Comparison of ENCODE assay signal across 9 cellular contexts in genomic region chr1:112840631-112841624, GRCh38.
DNase-seq lines count a peak whose midpoint lies in the region; ATAC-seq and TF ChIP-seq lines count a peak whose summit lies in the region.
"Had no signal": no experiment of that assay in that cellular context is flagged by ENCODE, and none has a peak within 500 bp of the region (broad histone marks: within the 10 kb centered on the region; RNA-seq: fewer than 3 reads in every experiment).

No MANE protein-coding gene starts in this region.

- no peaks in the 10 kb centered on the region for H3K9me3 Mint-ChIP-seq in activated T-helper 17 cell treated with anti-CD3 and anti-CD28 coated beads, Interleukin-2, amount 50 U/mL, for 72 hours

- DNase-seq in left ventricle myocardium superior, result no peak
- no peak for DNase-seq in right atrium auricular region (ENCODE audit: low spot score)
- DNase-seq in KBM-7, result peak; percentile 79
- DNase-seq in NCI-H2227 (lab: John Stamatoyannopoulos, UW; ENCODE audit: unreplicated experiment), result no peak
- DNase-seq in NCI-H1694 (lab: John Stamatoyannopoulos, UW), result no peak
- no peak for DNase-seq in 8988T

- H3K36me3 Mint-ChIP-seq in activated T-helper 17 cell treated with anti-CD3 and anti-CD28 coated beads, Interleukin-2, amount 50 U/mL, for 72 hours (ENCODE audit: low read depth), result no peaks in the 10 kb centered on the region

- H3K4me3 Mint-ChIP-seq in activated T-helper 17 cell treated with anti-CD3 and anti-CD28 coated beads, Interleukin-2, amount 50 U/mL, for 72 hours, result peak overlapping the region; percentile 44

- peak; percentile 48 for ATAC-seq in left ventricle myocardium superior
- peak; percentile 56 for ATAC-seq in activated T-helper 17 cell treated with anti-CD3 and anti-CD28 coated beads, Interleukin-2, amount 50 U/mL, for 72 hours (replicated peaks)

- no peaks in the 10 kb centered on the region for H3K9me3 ChIP-seq in right atrium auricular region

- H3K27me3 Mint-ChIP-seq in activated T-helper 17 cell treated with anti-CD3 and anti-CD28 coated beads, Interleukin-2, amount 50 U/mL, for 72 hours, result peaks cover 10% of the 10 kb centered on the region

- TF ChIP-seq CTCF in right atrium auricular region (IDR thresholded peaks at IDR 0.05), result no peak

- H3K27ac ChIP-seq in right atrium auricular region, result no peak overlapping the region
- H3K27ac ChIP-seq in temporal lobe (ENCODE audit: low read depth, low read length), result peak overlapping the region; percentile 6
- H3K27ac ChIP-seq: parathyroid adenoma had no signal

- H3K4me1 Mint-ChIP-seq in activated T-helper 17 cell treated with anti-CD3 and anti-CD28 coated beads, Interleukin-2, amount 50 U/mL, for 72 hours, result peaks cover 15% of the 10 kb centered on the region

- intact Hi-C loops in left ventricle myocardium superior (cut with micrococcal nuclease), result no loop called here

- no peaks in the 10 kb centered on the region for H3K4me1 ChIP-seq in right atrium auricular region
- H3K4me1 ChIP-seq: parathyroid adenoma had no signal

- H3K36me3 ChIP-seq in right atrium auricular region, result no peaks in the 10 kb centered on the region

- H3K4me3 ChIP-seq in right atrium auricular region, result no peak overlapping the region

- H3K27ac Mint-ChIP-seq in activated T-helper 17 cell treated with anti-CD3 and anti-CD28 coated beads, Interleukin-2, amount 50 U/mL, for 72 hours, result no peak overlapping the region

- H3K27me3 ChIP-seq in right atrium auricular region, result no peaks in the 10 kb centered on the region

- in situ Hi-C loops in KBM-7 (cut with MboI; ENCODE audit: low pct_unique_long_range_greater_than_20kb, low sequenced_read_pairs), result no loop called here
